In genomic region chr22:36860821-36861659, GRCh38 we compare ENCODE assay signal across 7 cellular contexts. TPM values are rescaled to one million over a fixed set of nuclear protein-coding genes. Genes with fewer than 3 reads are reported as not detected.
DNase-seq lines count a peak whose midpoint lies in the region; ATAC-seq and TF ChIP-seq lines count a peak whose summit lies in the region.

NCF4 (plus strand) TSS chr22:36861006; CDS start chr22:36861172, 166 bp downstream.

- TF ChIP-seq CTCF in spleen (IDR thresholded peaks at IDR 0.05 in 8 of 11, conservative IDR thresholded peaks at IDR 0.05 in 3 of 11), result peak in 1 of 11 experiments; percentile 12

- peak; percentile 69 for ATAC-seq in HG03045 (IDR thresholded peaks at IDR 0.05; ENCODE audit: unreplicated experiment)

- H3K9me3 ChIP-seq in spleen, result no peaks in the 10 kb centered on the region

- TF ChIP-seq POLR2A in GM19099 (IDR thresholded peaks at IDR 0.05; ENCODE audit: extremely low read depth, insufficient read length, low read depth) (peak; percentile 84), erythroblast (IDR thresholded peaks at IDR 0.05; ENCODE audit: low read length) (peak; percentile 50), spleen (IDR thresholded peaks at IDR 0.05) (peak in 2 of 3 donors; percentile 32 to 41)

- WGBS in spleen, 5 donors, result 30 to 52% (median 37%) methylated on average over 12 to 17 of the region's 17 CpGs

- H3K4me3 ChIP-seq in spleen, result peak within 1 kb of the TSS; percentile 18 to 73 (median 42)

- peaks cover 0 to 28% (median 15%) of the 10 kb centered on the region in 6 donors for H3K36me3 ChIP-seq in spleen

- intact Hi-C loops in T-helper 2 cell treated with Interferon-gamma antibody and Interleukin-4, amounts not matched to agents 100 ng/mL and 5 ng/mL, for 36 hours (cut with micrococcal nuclease), result loop anchor here (5.0 kb wide), 1 partner anchor 41 kb away; no protein-coding TSS in a partner anchor
- intact Hi-C loops in spleen (cut with DNase I; ENCODE audit: low total_unique reads), result no loop called here

- H3K4me1 ChIP-seq in spleen, result peaks cover 2 to 95% (median 49%) of the 10 kb centered on the region in 6 donors

- DNase-seq in erythroblast (lab: John Stamatoyannopoulos, UW) (peak; percentile 36 to 47), spleen (peak; percentile 95), dermis blood vessel endothelial cell (no peak), HK-2 (ENCODE audit: unreplicated experiment) (no peak)

- H3K27me3 ChIP-seq in spleen (replicated peaks in 1 of 7), result no peaks in the 10 kb centered on the region

- H3K27ac ChIP-seq in spleen, result peak within 1 kb of the TSS; percentile 70 to 96 (median 90)

RNA-seq across cellular contexts. Expression of gene NCF4, which starts in this region (rescaled TPM):
- 53.0 and 57.0 TPM in 2 replicates for total RNA-seq in T-helper 2 cell treated with Interferon-gamma antibody and Interleukin-4, amounts not matched to agents 100 ng/mL and 5 ng/mL, for 36 hours
- total RNA-seq in spleen (100 to 1,000 TPM in 6 of 7 donors, 10 to 100 TPM in 1; 89.0 to 222 (median 146) TPM), dermis blood vessel endothelial cell (0.17 TPM in 1 of 2 replicates, not detected in the other)
- 100 to 1,000 TPM; 116 to 178 (median 162) TPM for polyA plus RNA-seq in spleen

Comparison
In these comparisons a context has a peak if more than half of its experiments do, and no peak if none do; other contexts are left out.
1. RNA of gene NCF4 (total RNA-seq): 89.0 to 222 TPM in spleen and 53.0 to 57.0 TPM in T-helper 2 cell treated with Interferon-gamma antibody and Interleukin-4, amounts not matched to agents 100 ng/mL and 5 ng/mL, for 36 hours; 0.17 TPM in dermis blood vessel endothelial cell; every median in the first group is over 10 times any median in the second.
2. DNase-seq: peak in erythroblast (2 of 2) and spleen (single experiment); none in dermis blood vessel endothelial cell (single experiment) and HK-2 (single experiment).
3. Peak in every context shown above with its lines, with median percentiles within 50 percentile points of each other: POLR2A ChIP-seq.